1 cellular context compared by ENCODE assay signal in genomic region chr20:37711001-37711400, GRCh38.
TF ChIP-seq lines count a peak whose summit lies in the region.

No MANE protein-coding gene starts in this region.

TF ChIP-seq in K562, 482 proteins besides CTCF, POLR2A, EP300 and RAD21 (continued from another document and continues in another):
- 0 out of 2 replicates have a peak, but pooled peaks have one; percentile 20 for TF ChIP-seq SMAD4 (CRISPR knock-in tag; conservative IDR thresholded peaks at IDR 0.05)
- no peak for TF ChIP-seq NEUROD1 (IDR thresholded peaks at IDR 0.05; ENCODE audit: borderline replicate concordance, low read depth, low read length, partially characterized antibody)
- no peak for TF ChIP-seq CCAR2 (IDR thresholded peaks at IDR 0.05; ENCODE audit: low read depth, low read length)
- TF ChIP-seq EHMT2 (IDR thresholded peaks at IDR 0.05): 0 out of 2 replicates have a peak, but pooled peaks have one; percentile 24
- TF ChIP-seq RFX1 (IDR thresholded peaks at IDR 0.05): peak; percentile 82
- TF ChIP-seq ZNF324 (CRISPR knock-in tag; IDR thresholded peaks at IDR 0.05): no peak
- no peak for TF ChIP-seq ETV5 (CRISPR knock-in tag; IDR thresholded peaks at IDR 0.05; ENCODE audit: low read depth)
- TF ChIP-seq STAT5A (IDR thresholded peaks at IDR 0.05; ENCODE audit: borderline replicate concordance, low read length): peak; percentile 43
- TF ChIP-seq HMBOX1 (IDR thresholded peaks at IDR 0.05): peak; percentile 95
- TF ChIP-seq ZNF197 (CRISPR knock-in tag; IDR thresholded peaks at IDR 0.05; ENCODE audit: low read depth): no peak
- 0 out of 4 replicates have a peak, but pooled peaks of 1 of the 2 experiments have one; percentile 17 for TF ChIP-seq UBTF (IDR thresholded peaks at IDR 0.05; ENCODE audit: borderline replicate concordance in 1 of 2, low read depth in 2 of 2, low read length in 2 of 2)
- TF ChIP-seq ZHX1 (conservative IDR thresholded peaks at IDR 0.05; ENCODE audit: low read length): no peak
- no peak for TF ChIP-seq TRIM24 (IDR thresholded peaks at IDR 0.05)
- TF ChIP-seq ZNF280B (CRISPR knock-in tag; IDR thresholded peaks at IDR 0.05): no peak
- TF ChIP-seq ZNF584 (CRISPR knock-in tag; IDR thresholded peaks at IDR 0.05; ENCODE audit: low read depth): no peak
- TF ChIP-seq NONO (IDR thresholded peaks at IDR 0.05; ENCODE audit: low read depth in 2 of 2, low read length in 1 of 2): no peak
- peak in 1 of 2 experiments; percentile 60; a peak in 2 of 4 replicates for TF ChIP-seq HDAC1 (IDR thresholded peaks at IDR 0.05)
- TF ChIP-seq MNT (conservative IDR thresholded peaks at IDR 0.05): peak in 1 of 2 experiments; percentile 34; a peak in 1 of 4 replicates
- TF ChIP-seq CEBPG (CRISPR knock-in tag; IDR thresholded peaks at IDR 0.05): no peak
- 0 out of 4 replicates have a peak, but pooled peaks of 1 of the 2 experiments have one; percentile 20 for TF ChIP-seq CEBPG (tag; conservative IDR thresholded peaks at IDR 0.05 in 1 of 2, IDR thresholded peaks at IDR 0.05 in 1 of 2)
- no peak for TF ChIP-seq ETS2 (tag; IDR thresholded peaks at IDR 0.05; ENCODE audit: borderline replicate concordance, poor library complexity, severe bottlenecking)
- no peak for TF ChIP-seq CXXC5 (CRISPR knock-in tag; IDR thresholded peaks at IDR 0.05)
- peak; percentile 71 for TF ChIP-seq TCF3 (CRISPR knock-in tag; IDR thresholded peaks at IDR 0.05)
- peak; percentile 30; the same call in 1 of the 2 replicates for TF ChIP-seq CTBP1 (IDR thresholded peaks at IDR 0.05; ENCODE audit: borderline replicate concordance)
- no peak for TF ChIP-seq GTF2F1 (IDR thresholded peaks at IDR 0.05; ENCODE audit: low read depth, low read length)
- TF ChIP-seq ZNF354B (CRISPR knock-in tag; IDR thresholded peaks at IDR 0.05): no peak
- TF ChIP-seq SOX6 (IDR thresholded peaks at IDR 0.05): peak; percentile 80
- peak in 1 of 2 experiments; percentile 20; a peak in 1 of 4 replicates for TF ChIP-seq KDM1A (IDR thresholded peaks at IDR 0.05)
- TF ChIP-seq LEF1 (IDR thresholded peaks at IDR 0.05): peak; percentile 21; the same call in 1 of the 2 replicates
- TF ChIP-seq FOXK2 (conservative IDR thresholded peaks at IDR 0.05 in 1 of 2, IDR thresholded peaks at IDR 0.05 in 1 of 2; ENCODE audit: low read depth in 2 of 2): peak in 1 of 2 experiments; percentile 56; a peak in 1 of 4 replicates
- TF ChIP-seq TEAD2 (tag; IDR thresholded peaks at IDR 0.05): no peak
- TF ChIP-seq NR2C2 (CRISPR knock-in tag; IDR thresholded peaks at IDR 0.05): no peak
- TF ChIP-seq NR2C2 (tag; IDR thresholded peaks at IDR 0.05): peak; percentile 55; the same call in 1 of the 2 replicates
- TF ChIP-seq CREB3 (tag; conservative IDR thresholded peaks at IDR 0.05; ENCODE audit: low read depth): no peak
- peak; percentile 56; the same call in 1 of the 2 replicates for TF ChIP-seq PKNOX1 (IDR thresholded peaks at IDR 0.05)
- TF ChIP-seq HMGN3 (IDR thresholded peaks at IDR 0.05; ENCODE audit: borderline replicate concordance, extremely low read depth, insufficient read length, low read depth, low read length): no peak
- TF ChIP-seq ETS1 (conservative IDR thresholded peaks at IDR 0.05; ENCODE audit: control insufficient read depth, low read depth, low read length): no peak
- TF ChIP-seq MED1 (CRISPR knock-in tag; IDR thresholded peaks at IDR 0.05; ENCODE audit: borderline replicate concordance): no peak
- no peak for TF ChIP-seq ZNF384 (IDR thresholded peaks at IDR 0.05; ENCODE audit: low read depth, low read length)
- TF ChIP-seq RBM17 (IDR thresholded peaks at IDR 0.05; ENCODE audit: borderline replicate concordance, low read depth, low read length): no peak
